Comparison of ENCODE assay signal across 9 cellular contexts in genomic region chr11:65014961-65015227, GRCh38. TPM values are rescaled to one million over a fixed set of nuclear protein-coding genes. Genes with fewer than 3 reads are reported as not detected.
DNase-seq lines count a peak whose midpoint lies in the region; TF ChIP-seq lines count a peak whose summit lies in the region.
"Not testable (repeated sequence)": the region's sequence is repeated elsewhere in the genome, so short reads cannot be mapped to it uniquely, and the experiment has no call there.
"Had no signal": no experiment of that assay in that cellular context is flagged by ENCODE, and none has a peak within 500 bp of the region (broad histone marks: within the 10 kb centered on the region; RNA-seq: fewer than 3 reads in every experiment).

No MANE protein-coding gene starts in this region.

- H2BK5ac ChIP-seq in neuronal stem cell (ENCODE audit: low read length), result not testable (repeated sequence)

- intact Hi-C loops in ascending aorta (cut with DNase I), result loop anchor here (1.0 to 5.0 kb wide), 6 partner anchors 12 to 168 kb away; partner anchors contain the start of genes FAU, MRPL49, PPP2R5B and SAC3D1

- peak overlapping the region; percentile 94 for H3K14ac ChIP-seq in neuronal stem cell (ENCODE audit: low read length)

- H3K4ac ChIP-seq in neuronal stem cell (ENCODE audit: low read length), result not testable (repeated sequence)

- H2BK15ac ChIP-seq in neuronal stem cell (ENCODE audit: low read length), result not testable (repeated sequence)

- H3K27me3 ChIP-seq in BJ (ENCODE audit: control insufficient read depth, insufficient read depth, low read length); HUES64 (ENCODE audit: insufficient read depth, low read length); ascending aorta; kidney epithelial cell (ENCODE audit: control insufficient read depth, insufficient read depth, low read length); neuronal stem cell (ENCODE audit: control insufficient read depth in 3 of 3, insufficient read depth in 3 of 3, low read depth in 1 of 3, low read length in 3 of 3): not testable (repeated sequence)

- H2AK5ac ChIP-seq in neuronal stem cell (ENCODE audit: low read depth, low read length), result peak overlapping the region; percentile 99

- H3K79me1 ChIP-seq in neuronal stem cell (ENCODE audit: low read depth, low read length), result peaks cover 12% of the 10 kb centered on the region

- peak overlapping the region; percentile 94 for H3K27ac Mint-ChIP-seq in T-helper 2 cell treated with Interferon-gamma antibody and Interleukin-4, amounts not matched to agents 5 μg/mL and 100 μg/mL, for 36 hours

- peak overlapping the region; percentile 96 for H3K18ac ChIP-seq in neuronal stem cell (ENCODE audit: low read length)

- DNase-seq in BJ (ENCODE audit: low read depth); T-helper 2 cell treated with Interferon-gamma antibody and Interleukin-4, amounts not matched to agents 5 μg/mL and 100 μg/mL, for 36 hours (ENCODE audit: low spot score); ascending aorta (ENCODE audit: low spot score in 2 of 2); epithelial cell of esophagus (ENCODE audit: low read depth); kidney epithelial cell (ENCODE audit: low read depth); neuronal stem cell (ENCODE audit: low spot score); substantia nigra (lab: John Stamatoyannopoulos, UW): not testable (repeated sequence)

- peak overlapping the region; percentile 73 for H2BK12ac ChIP-seq in neuronal stem cell (ENCODE audit: low read length)

- H2AFZ ChIP-seq in neuronal stem cell (ENCODE audit: low read length), result peak overlapping the region; percentile 99

- H3K9me3 ChIP-seq in HUES64 (ENCODE audit: insufficient read depth, low read depth, low read length); ascending aorta; neuronal stem cell (replicated peaks in 1 of 2; ENCODE audit: control insufficient read depth in 2 of 2, insufficient read depth in 1 of 2, low read depth in 1 of 2, low read length in 2 of 2): not testable (repeated sequence)

- TF ChIP-seq CTCF in BJ (IDR thresholded peaks at IDR 0.05; ENCODE audit: insufficient read depth, low read depth, low read length); ascending aorta (IDR thresholded peaks at IDR 0.05); epithelial cell of esophagus (IDR thresholded peaks at IDR 0.05; ENCODE audit: insufficient read depth, low read depth, low read length, missing control alignments); kidney epithelial cell (IDR thresholded peaks at IDR 0.05; ENCODE audit: insufficient read depth, low read length, poor library complexity, severe bottlenecking): not testable (repeated sequence)

- H3K4me3 Mint-ChIP-seq in T-helper 2 cell treated with Interferon-gamma antibody and Interleukin-4, amounts not matched to agents 5 μg/mL and 100 μg/mL, for 36 hours, result peak overlapping the region; percentile 91

- peaks cover 28% of the 10 kb centered on the region for H3K36me3 Mint-ChIP-seq in T-helper 2 cell treated with Interferon-gamma antibody and Interleukin-4, amounts not matched to agents 5 μg/mL and 100 μg/mL, for 36 hours (ENCODE audit: low read depth)

- H3K23ac ChIP-seq in neuronal stem cell (ENCODE audit: low read depth, low read length, poor library complexity), result peak overlapping the region; percentile 70

- not testable (repeated sequence) for H4K91ac ChIP-seq in neuronal stem cell (ENCODE audit: low read depth, low read length, poor library complexity)

- H3K4me2 ChIP-seq in neuronal stem cell (ENCODE audit: insufficient read depth, low read length, poor library complexity, severe bottlenecking), result peak overlapping the region; percentile 99

- POLR2A ChIA-PET in BJ (lab: Charles Lee), result interaction anchor here (0.6 kb wide), 1 partner anchor 120 kb away, joined by 3 read pairs; no protein-coding TSS in a partner anchor

- not testable (repeated sequence) for H3K4me1 ChIP-seq in HUES64 (ENCODE audit: insufficient read depth, low read length); neuronal stem cell (ENCODE audit: control insufficient read depth in 2 of 2, insufficient read depth in 1 of 2, low read depth in 1 of 2, low read length in 2 of 2)
- H3K4me1 ChIP-seq in ascending aorta, result peaks cover 3 to 17% of the 10 kb centered on the region in 2 donors

- H3K4me3 ChIP-seq in BJ (ENCODE audit: low read depth, low read length), result peak overlapping the region; percentile 93
- H3K4me3 ChIP-seq in HUES64 (ENCODE audit: low read length), result peak overlapping the region; percentile 77
- peak overlapping the region; percentile 81 to 91 for H3K4me3 ChIP-seq in ascending aorta
- H3K4me3 ChIP-seq in epithelial cell of esophagus (ENCODE audit: low read length), result peak overlapping the region; percentile 84
- peak overlapping the region; percentile 72 for H3K4me3 ChIP-seq in kidney epithelial cell (ENCODE audit: low read depth, low read length)
- H3K4me3 ChIP-seq in neuronal stem cell (ENCODE audit: low read length in 2 of 2), result peak overlapping the region; percentile 72 to 97

- H2BK120ac ChIP-seq in neuronal stem cell (ENCODE audit: low read depth, low read length), result peak overlapping the region; percentile 81

- H3K36me3 ChIP-seq in BJ (ENCODE audit: control insufficient read depth, insufficient read depth, low read length); kidney epithelial cell (ENCODE audit: control insufficient read depth, insufficient read depth, low read length): not testable (repeated sequence)
- H3K36me3 ChIP-seq in HUES64 (ENCODE audit: insufficient read depth, low read length), result peaks cover 22% of the 10 kb centered on the region
- H3K36me3 ChIP-seq in ascending aorta, result peaks cover 10 to 13% of the 10 kb centered on the region in 2 donors
- H3K36me3 ChIP-seq in neuronal stem cell (replicated peaks in 1 of 2; ENCODE audit: control insufficient read depth in 2 of 2, insufficient read depth in 2 of 2, low read length in 2 of 2), result peaks cover 23 to 32% of the 10 kb centered on the region in 2 donors

- WGBS in HUES64, result 90% methylated on average over 8 of the region's 8 CpGs
- no CpG with 5 or more reads among the region's 8 CpGs for WGBS in neuronal stem cell (ENCODE audit: extremely low coverage in 2 of 2, insufficient read length in 2 of 2, insufficient replicate concordance in 1 of 2), 2 donors

- not testable (repeated sequence) for H3K9me3 Mint-ChIP-seq in T-helper 2 cell treated with Interferon-gamma antibody and Interleukin-4, amounts not matched to agents 5 μg/mL and 100 μg/mL, for 36 hours

- H3K4me1 Mint-ChIP-seq in T-helper 2 cell treated with Interferon-gamma antibody and Interleukin-4, amounts not matched to agents 5 μg/mL and 100 μg/mL, for 36 hours (ENCODE audit: low read depth), result peaks cover 25% of the 10 kb centered on the region

- H3K27ac ChIP-seq in HUES64 (ENCODE audit: low read depth, low read length), result not testable (repeated sequence)
- H3K27ac ChIP-seq in ascending aorta (peak overlapping the region; percentile 99), neuronal stem cell (replicated peaks; ENCODE audit: low read length) (peak overlapping the region; percentile 95), substantia nigra (ENCODE audit: low read depth, low read length, poor library complexity, severe bottlenecking) (peak overlapping the region; percentile 99)

- H3K27me3 Mint-ChIP-seq in T-helper 2 cell treated with Interferon-gamma antibody and Interleukin-4, amounts not matched to agents 5 μg/mL and 100 μg/mL, for 36 hours (ENCODE audit: low read depth), result not testable (repeated sequence)

- CTCF ChIA-PET in BJ (lab: Yijun Ruan, JAX), result interaction anchor here (0.6 to 5.4 kb wide), 36 partner anchors 8 to 307 kb away, joined by 3 to 56 read pairs (median 5); partner anchors contain the start of genes ATG2A, BATF2, CAPN1 and GPHA2

- H4K8ac ChIP-seq in neuronal stem cell (ENCODE audit: low read depth, low read length), result peak overlapping the region; percentile 23

- H3K9ac ChIP-seq in HUES64 (ENCODE audit: low read depth, low read length) (peak overlapping the region; percentile 83), neuronal stem cell (ENCODE audit: low read depth, low read length, poor library complexity) (peak overlapping the region; percentile 88)

RNA-seq across cellular contexts. Expression of gene ARL2, which starts 0.9 kb away (rescaled TPM):
- polyA plus RNA-seq in BJ (2011; rRNA removed), result 117 and 141 TPM in 2 replicates
- polyA minus RNA-seq in BJ (2011; rRNA and poly(A)+ RNA removed), result 24.8 and 36.6 TPM in 2 replicates
- 156 TPM for polyA plus RNA-seq in HUES64 (2013, experiment 1 of 2)
- 189 TPM for polyA plus RNA-seq in HUES64 (2013, experiment 2 of 2)
- total RNA-seq in ascending aorta, result 187 TPM
- total RNA-seq in kidney epithelial cell, result 164 and 170 TPM in 2 replicates
- polyA plus RNA-seq in neuronal stem cell (2013, experiment 1 of 2), result 238 TPM
- polyA plus RNA-seq in neuronal stem cell (2013, experiment 2 of 2), result 230 TPM

RNA-seq across cellular contexts. Expression of gene SNX15, which starts 12.3 kb away (rescaled TPM):
- 8.3 and 15.3 TPM in 2 replicates for polyA plus RNA-seq in BJ (2011; rRNA removed)
- polyA minus RNA-seq in BJ (2011; rRNA and poly(A)+ RNA removed), result 2.5 and 4.4 TPM in 2 replicates
- 15.4 TPM for polyA plus RNA-seq in HUES64 (2013, experiment 1 of 2)
- polyA plus RNA-seq in HUES64 (2013, experiment 2 of 2), result 14.0 TPM
- total RNA-seq in ascending aorta (25.1 TPM), kidney epithelial cell (21.6 and 28.8 TPM in 2 replicates)
- polyA plus RNA-seq in neuronal stem cell (2013, experiment 1 of 2), result 15.9 TPM
- 17.1 TPM for polyA plus RNA-seq in neuronal stem cell (2013, experiment 2 of 2)

RNA-seq across cellular contexts. Expression of gene BATF2, which starts 18.1 kb away (rescaled TPM):
- polyA plus RNA-seq in BJ (2011; rRNA removed), result 1.1 and 1.5 TPM in 2 replicates
- polyA minus RNA-seq in BJ (2011; rRNA and poly(A)+ RNA removed), result 0.85 and 1.1 TPM in 2 replicates
- 0.60 TPM for polyA plus RNA-seq in HUES64 (2013, experiment 1 of 2)
- polyA plus RNA-seq in HUES64 (2013, experiment 2 of 2), result 0.89 TPM
- total RNA-seq in ascending aorta (0.21 TPM), kidney epithelial cell (1.1 and 7.3 TPM in 2 replicates)
- polyA plus RNA-seq in neuronal stem cell (2013, experiment 1 of 2), result 0.17 TPM
- polyA plus RNA-seq in neuronal stem cell (2013, experiment 2 of 2), result 0.18 TPM

RNA-seq across cellular contexts. Expression of gene SAC3D1, which starts 26.1 kb away (rescaled TPM):
- polyA plus RNA-seq in BJ (2011; rRNA removed), result 5.9 and 7.3 TPM in 2 replicates
- 3.6 and 4.4 TPM in 2 replicates for polyA minus RNA-seq in BJ (2011; rRNA and poly(A)+ RNA removed)
- polyA plus RNA-seq in HUES64 (2013, experiment 1 of 2), result 16.9 TPM
- 16.3 TPM for polyA plus RNA-seq in HUES64 (2013, experiment 2 of 2)
- total RNA-seq in ascending aorta (19.6 TPM), kidney epithelial cell (25.5 and 32.0 TPM in 2 replicates)
- polyA plus RNA-seq in neuronal stem cell (2013, experiment 1 of 2), result 12.7 TPM
- polyA plus RNA-seq in neuronal stem cell (2013, experiment 2 of 2), result 12.4 TPM

RNA-seq across cellular contexts. Expression of gene MAJIN, which starts 43.0 kb away (rescaled TPM):
- polyA plus RNA-seq in BJ (2011; rRNA removed), result not detected in 2 replicates
- polyA minus RNA-seq in BJ (2011; rRNA and poly(A)+ RNA removed), result not detected in 2 replicates
- not detected for polyA plus RNA-seq in HUES64 (2013, experiment 1 of 2)
- not detected for polyA plus RNA-seq in HUES64 (2013, experiment 2 of 2)
- total RNA-seq in ascending aorta (not detected), kidney epithelial cell (0.17 and 0.68 TPM in 2 replicates)
- polyA plus RNA-seq in neuronal stem cell (2013, experiment 1 of 2), result not detected
- not detected for polyA plus RNA-seq in neuronal stem cell (2013, experiment 2 of 2)
- polyA plus RNA-seq: foreskin keratinocyte had no signal
